In genomic region chr4:154582723-154583122, GRCh38 we compare ENCODE assay signal across 12 cellular contexts. TPM values are rescaled to one million over a fixed set of nuclear protein-coding genes. Genes with fewer than 3 reads are reported as not detected.
"Had no signal": no experiment of that assay in that cellular context is flagged by ENCODE, and none has a peak within 500 bp of the region (broad histone marks: within the 10 kb centered on the region; RNA-seq: fewer than 3 reads in every experiment).

No MANE protein-coding gene starts in this region.

- H3K4me1 Mint-ChIP-seq: GM23338, H9 had no signal

- H3K4me3 ChIP-seq: GM23248, GM23338, HAP-1 had no signal

- H3K4me3 Mint-ChIP-seq: GM23338, H9, HFFc6 had no signal

- ATAC-seq: GM23338, HCT116 had no signal

- FAIRE-seq: H1, H54 had no signal

- H3K9me3 ChIP-seq: HAP-1 had no signal

- H3K27ac ChIP-seq: GM23248 had no signal

- DNase-seq: GM23248, GOT3, H7, H9, HCEC 1CT, HFFc6 had no signal

- H3K4me1 ChIP-seq: HAP-1 had no signal

- H3K9ac ChIP-seq: GM23248 had no signal

- H2AFZ ChIP-seq: GM23248, GM23338 had no signal

- H3K9me3 Mint-ChIP-seq: GM23338, H9, HFFc6 had no signal

- H3K27ac Mint-ChIP-seq: GM23338, H9, HFFc6 had no signal

- H3K36me3 ChIP-seq: HAP-1 had no signal

- H3K4me2 ChIP-seq: GM23338 had no signal

RNA-seq across cellular contexts. Expression of gene FGA, which starts 7.8 kb away (rescaled TPM):
- total RNA-seq: GM23248, GM23338, H1, H4, H7, H9, HFFc6 had no signal
- polyA plus RNA-seq: GM23248, GM23338, H1 had no signal

RNA-seq across cellular contexts. Expression of gene FGB, which starts 19.9 kb away (rescaled TPM):
- total RNA-seq: GM23248, GM23338, H1, H7, H9, HFFc6 had no signal
- polyA plus RNA-seq: GM23248, GM23338, H1 had no signal

RNA-seq across cellular contexts. Expression of gene FGG, which starts 29.7 kb away (rescaled TPM):
- total RNA-seq: GM23248, GM23338, H1, H4, H7, H9, HFFc6 had no signal
- polyA plus RNA-seq: GM23248, GM23338, H1 had no signal
